Comparison of ENCODE assay signal across 14 cellular contexts in the genomic region with DNA sequence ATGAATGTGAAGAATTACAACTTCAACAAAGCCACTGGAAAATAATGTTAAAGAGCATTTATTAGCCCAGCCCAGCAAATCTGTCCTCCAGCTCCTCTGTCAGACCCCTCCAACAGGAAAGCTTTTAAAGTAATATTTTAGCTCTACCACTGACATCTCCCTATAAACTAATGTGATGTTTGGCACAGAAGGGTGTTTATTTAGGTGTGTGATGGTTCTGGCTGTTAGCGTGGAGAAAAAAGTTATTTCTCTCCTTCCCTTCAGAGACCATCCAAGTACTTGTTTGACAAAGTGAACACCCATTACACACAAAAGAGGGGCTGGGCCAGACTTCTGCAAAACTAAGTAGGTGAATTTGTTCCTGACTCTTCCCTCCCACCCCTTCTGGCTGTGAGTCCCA.
"Had no signal": no experiment of that assay in that cellular context is flagged by ENCODE, and none has a peak within 500 bp of the region (broad histone marks: within the 10 kb centered on the region; RNA-seq: fewer than 3 reads in every experiment).

No MANE protein-coding gene starts in this region.

- H3K27me3 ChIP-seq: heart right ventricle, right atrium auricular region, suprapubic skin, thyroid gland had no signal

- H3K27ac Mint-ChIP-seq: naive thymus-derived CD8-positive, alpha-beta T cell; type B pancreatic cell had no signal

- H3K4me2 ChIP-seq: smooth muscle cell had no signal

- H3K4me1 Mint-ChIP-seq: naive thymus-derived CD8-positive, alpha-beta T cell had no signal

- H3K36me3 Mint-ChIP-seq: naive thymus-derived CD8-positive, alpha-beta T cell had no signal

- H3K9me3 Mint-ChIP-seq: type B pancreatic cell had no signal

- H3K27ac ChIP-seq: heart right ventricle, right atrium auricular region, suprapubic skin, thyroid gland had no signal

- H3K4me3 Mint-ChIP-seq: naive thymus-derived CD8-positive, alpha-beta T cell; neural crest cell; type B pancreatic cell had no signal

- DNase-seq: heart right ventricle; hypothalamus; kidney glomerular epithelial cell; mammary epithelial cell; naive thymus-derived CD8-positive, alpha-beta T cell; nucleus accumbens; stimulated activated CD4-positive, alpha-beta T cell treated with anti-CD3 and anti-CD28 coated beads, Interleukin-2, amount 100 ng/mL, for 48 hours; stimulated activated naive CD4-positive, alpha-beta T cell treated with Interleukin-2 at 50 U/mL for 16 hours; thyroid gland had no signal

- H3K36me3 ChIP-seq: heart right ventricle, right atrium auricular region, suprapubic skin, thyroid gland had no signal

- H3K9me3 ChIP-seq: heart right ventricle, right atrium auricular region, suprapubic skin, thyroid gland had no signal

- H3K4me3 ChIP-seq: heart right ventricle, right atrium auricular region, smooth muscle cell, suprapubic skin, thyroid gland had no signal

- H3K4me1 ChIP-seq: right atrium auricular region, suprapubic skin, thyroid gland had no signal
